Comparison of ENCODE assay signal across 25 cellular contexts in genomic region chr9:88233091-88233490, GRCh38.
"Had no signal": no experiment of that assay in that cellular context is flagged by ENCODE, and none has a peak within 500 bp of the region (broad histone marks: within the 10 kb centered on the region; RNA-seq: fewer than 3 reads in every experiment).

No MANE protein-coding gene starts in this region.

- ATAC-seq: activated T-cell treated with anti-CD3 and anti-CD28 coated beads, Interleukin-2, amount 50 U/mL, for 72 hours; K562; PC-3; T-cell had no signal

- H3K4me3 ChIP-seq: K562 had no signal

- FAIRE-seq: K562, RCC 7860, TTC549 had no signal

- DNase-seq: activated B cell treated with CpG ODN at 0.5 μM for 24 hours; activated CD4-positive, alpha-beta memory T cell treated with anti-CD3 and anti-CD28 coated beads, Interleukin-2, amount 10 ng/mL, durations not matched to agents 7 days and 5 days; activated CD4-positive, alpha-beta T cell treated with anti-CD3 and anti-CD28 coated beads for 1 hour; activated CD4-positive, alpha-beta T cell treated with anti-CD3 and anti-CD28 coated beads, Interleukin-2, amount 50 U/mL, for 1 hour; activated CD8-positive, alpha-beta memory T cell treated with anti-CD3 and anti-CD28 coated beads, Interleukin-2, amount 50 U/mL, for 4 hours; activated gamma-delta T cell treated with Interleukin-2 at 50 U/mL for 16 hours; activated naive CD4-positive, alpha-beta T cell treated with anti-CD3 and anti-CD28 coated beads, Interleukin-2, amount 10 ng/mL, durations not matched to agents 7 days and 5 days; activated naive CD8-positive, alpha-beta T cell treated with anti-CD3 and anti-CD28 coated beads for 36 hours; activated T-cell treated with anti-CD3 and anti-CD28 coated beads, Interleukin-2, amount 50 U/mL, for 72 hours; Karpas-422; NCI-H1048; NCI-H146; NCI-H1930; NCI-H2171; NCI-H345; NCI-H510A treated with DMSO at 0.1 percent for 48 hours; NCI-H69; PC-3; SHP77; T-cell; T-helper 2 cell; T1000 had no signal
